1 cellular context compared by ENCODE assay signal in the genomic region with DNA sequence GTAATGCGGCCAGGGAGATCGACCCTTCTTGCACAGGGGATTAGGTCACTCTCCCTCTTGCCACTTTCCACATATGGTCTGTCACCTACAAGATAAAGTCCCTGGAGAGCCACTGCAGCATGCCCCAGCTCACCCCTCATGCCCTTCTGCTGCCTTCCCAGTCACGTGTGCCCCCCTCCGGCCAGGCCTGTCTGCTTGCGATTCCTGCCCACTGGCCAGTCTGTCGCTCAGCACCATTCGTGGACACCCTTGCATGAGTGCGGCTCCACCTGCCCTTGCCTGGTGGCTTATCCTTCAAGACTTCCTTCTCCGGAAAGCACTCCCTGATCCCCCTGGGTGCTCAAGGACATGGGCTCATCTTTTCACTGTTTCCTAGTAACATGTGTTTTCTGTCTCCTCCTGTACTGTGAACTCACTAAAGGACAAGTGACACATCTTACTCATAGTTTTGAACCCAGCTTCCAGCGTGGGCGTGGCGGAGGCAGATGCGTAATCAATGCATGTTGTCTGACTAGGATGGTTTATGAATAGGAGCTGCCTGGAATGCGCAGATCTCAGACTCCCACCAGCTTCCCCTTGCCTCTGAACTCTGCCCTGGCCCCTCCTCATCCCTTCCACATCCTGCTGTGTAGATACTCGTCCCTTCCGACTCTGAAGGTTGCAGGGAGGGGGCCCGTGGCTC.
A peak's percentile ranks its signal among the peaks of the same experiment; 100 is the strongest.
TF ChIP-seq lines count a peak whose summit lies in the region.

No MANE protein-coding gene starts in this region.

TF ChIP-seq in K562, 482 proteins besides CTCF, POLR2A, EP300 and RAD21 (continued from another document and continues in another):
- TF ChIP-seq TCF7L2 (IDR thresholded peaks at IDR 0.05; ENCODE audit: low read depth, low read length) = no peak
- TF ChIP-seq NCOR1 (IDR thresholded peaks at IDR 0.05) = peak; percentile 16; the same call in 1 of the 2 replicates
- TF ChIP-seq JUND (IDR thresholded peaks at IDR 0.05; ENCODE audit: borderline replicate concordance, low read depth, low read length) = peak; percentile 32; the same call in 1 of the 2 replicates
- no peak; the same call in 2 of the 3 replicates for TF ChIP-seq JUND (tag; IDR thresholded peaks at IDR 0.05; ENCODE audit: borderline replicate concordance, low read depth, low read length)
- TF ChIP-seq TRIM28 (IDR thresholded peaks at IDR 0.05) = 0 out of 2 replicates have a peak, but pooled peaks have one; percentile 19
- TF ChIP-seq, protein P1, sequence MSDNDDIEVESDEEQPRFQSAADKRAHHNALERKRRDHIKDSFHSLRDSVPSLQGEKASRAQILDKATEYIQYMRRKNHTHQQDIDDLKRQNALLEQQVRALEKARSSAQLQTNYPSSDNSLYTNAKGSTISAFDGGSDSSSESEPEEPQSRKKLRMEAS (CRISPR knock-in tag; IDR thresholded peaks at IDR 0.05) = peak; percentile 74
- no peak for TF ChIP-seq FOXK2 (conservative IDR thresholded peaks at IDR 0.05 in 1 of 2, IDR thresholded peaks at IDR 0.05 in 1 of 2; ENCODE audit: low read depth in 2 of 2)
- no peak for TF ChIP-seq PHB2 (IDR thresholded peaks at IDR 0.05; ENCODE audit: low read depth)
- no peak for TF ChIP-seq NFE2L1 (tag; IDR thresholded peaks at IDR 0.05; ENCODE audit: borderline replicate concordance, low read depth)
- no peak for TF ChIP-seq PRPF4 (IDR thresholded peaks at IDR 0.05; ENCODE audit: insufficient read depth, low read depth, low read length, poor library complexity, severe bottlenecking)
- TF ChIP-seq HDAC1 (IDR thresholded peaks at IDR 0.05) = peak in 1 of 2 experiments; percentile 58; a peak in 1 of 4 replicates
- no peak for TF ChIP-seq POLR2B (IDR thresholded peaks at IDR 0.05; ENCODE audit: low read depth, partially characterized antibody)
- no peak for TF ChIP-seq BDP1 (IDR thresholded peaks at IDR 0.05; ENCODE audit: insufficient read depth, insufficient read length)
- TF ChIP-seq NR2C1 (IDR thresholded peaks at IDR 0.05) = peak; percentile 30; the same call in 1 of the 2 replicates
- peak; percentile 73 for TF ChIP-seq NR2C1 (tag; IDR thresholded peaks at IDR 0.05)
- TF ChIP-seq IFI16 (CRISPR knock-in tag; IDR thresholded peaks at IDR 0.05) = no peak
- peak; percentile 27; the same call in 1 of the 2 replicates for TF ChIP-seq JUN (IDR thresholded peaks at IDR 0.05; ENCODE audit: borderline replicate concordance, low read depth, low read length)
- no peak for TF ChIP-seq JUN (CRISPR knock-in tag; IDR thresholded peaks at IDR 0.05; ENCODE audit: borderline replicate concordance)
- peak in 1 of 2 experiments; percentile 93; a peak in 2 of 4 replicates for TF ChIP-seq TEAD1 (CRISPR knock-in tag; IDR thresholded peaks at IDR 0.05)
- TF ChIP-seq ZNF76 (CRISPR knock-in tag; IDR thresholded peaks at IDR 0.05; ENCODE audit: borderline replicate concordance) = no peak
- TF ChIP-seq, protein P2, sequence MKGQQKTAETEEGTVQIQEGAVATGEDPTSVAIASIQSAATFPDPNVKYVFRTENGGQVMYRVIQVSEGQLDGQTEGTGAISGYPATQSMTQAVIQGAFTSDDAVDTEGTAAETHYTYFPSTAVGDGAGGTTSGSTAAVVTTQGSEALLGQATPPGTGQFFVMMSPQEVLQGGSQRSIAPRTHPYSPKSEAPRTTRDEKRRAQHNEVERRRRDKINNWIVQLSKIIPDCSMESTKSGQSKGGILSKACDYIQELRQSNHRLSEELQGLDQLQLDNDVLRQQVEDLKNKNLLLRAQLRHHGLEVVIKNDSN (CRISPR knock-in tag; IDR thresholded peaks at IDR 0.05) = peak; percentile 82
- TF ChIP-seq RAD51 (IDR thresholded peaks at IDR 0.05; ENCODE audit: borderline replicate concordance, low read depth) = peak; percentile 53; the same call in 1 of the 2 replicates
- TF ChIP-seq, protein P3, sequence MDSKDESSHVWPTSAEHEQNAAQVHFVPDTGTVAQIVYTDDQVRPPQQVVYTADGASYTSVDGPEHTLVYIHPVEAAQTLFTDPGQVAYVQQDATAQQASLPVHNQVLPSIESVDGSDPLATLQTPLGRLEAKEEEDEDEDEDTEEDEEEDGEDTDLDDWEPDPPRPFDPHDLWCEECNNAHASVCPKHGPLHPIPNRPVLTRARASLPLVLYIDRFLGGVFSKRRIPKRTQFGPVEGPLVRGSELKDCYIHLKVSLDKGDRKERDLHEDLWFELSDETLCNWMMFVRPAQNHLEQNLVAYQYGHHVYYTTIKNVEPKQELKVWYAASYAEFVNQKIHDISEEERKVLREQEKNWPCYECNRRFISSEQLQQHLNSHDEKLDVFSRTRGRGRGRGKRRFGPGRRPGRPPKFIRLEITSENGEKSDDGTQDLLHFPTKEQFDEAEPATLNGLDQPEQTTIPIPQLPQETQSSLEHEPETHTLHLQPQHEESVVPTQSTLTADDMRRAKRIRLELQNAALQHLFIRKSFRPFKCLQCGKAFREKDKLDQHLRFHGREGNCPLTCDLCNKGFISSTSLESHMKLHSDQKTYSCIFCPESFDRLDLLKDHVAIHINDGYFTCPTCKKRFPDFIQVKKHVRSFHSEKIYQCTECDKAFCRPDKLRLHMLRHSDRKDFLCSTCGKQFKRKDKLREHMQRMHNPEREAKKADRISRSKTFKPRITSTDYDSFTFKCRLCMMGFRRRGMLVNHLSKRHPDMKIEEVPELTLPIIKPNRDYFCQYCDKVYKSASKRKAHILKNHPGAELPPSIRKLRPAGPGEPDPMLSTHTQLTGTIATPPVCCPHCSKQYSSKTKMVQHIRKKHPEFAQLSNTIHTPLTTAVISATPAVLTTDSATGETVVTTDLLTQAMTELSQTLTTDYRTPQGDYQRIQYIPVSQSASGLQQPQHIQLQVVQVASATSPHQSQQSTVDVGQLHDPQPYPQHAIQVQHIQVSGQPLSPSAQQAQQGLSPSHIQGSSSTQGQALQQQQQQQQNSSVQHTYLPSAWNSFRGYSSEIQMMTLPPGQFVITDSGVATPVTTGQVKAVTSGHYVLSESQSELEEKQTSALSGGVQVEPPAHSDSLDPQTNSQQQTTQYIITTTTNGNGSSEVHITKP (IDR thresholded peaks at IDR 0.05; ENCODE audit: partially characterized antibody) = no peak
- TF ChIP-seq, protein P4, sequence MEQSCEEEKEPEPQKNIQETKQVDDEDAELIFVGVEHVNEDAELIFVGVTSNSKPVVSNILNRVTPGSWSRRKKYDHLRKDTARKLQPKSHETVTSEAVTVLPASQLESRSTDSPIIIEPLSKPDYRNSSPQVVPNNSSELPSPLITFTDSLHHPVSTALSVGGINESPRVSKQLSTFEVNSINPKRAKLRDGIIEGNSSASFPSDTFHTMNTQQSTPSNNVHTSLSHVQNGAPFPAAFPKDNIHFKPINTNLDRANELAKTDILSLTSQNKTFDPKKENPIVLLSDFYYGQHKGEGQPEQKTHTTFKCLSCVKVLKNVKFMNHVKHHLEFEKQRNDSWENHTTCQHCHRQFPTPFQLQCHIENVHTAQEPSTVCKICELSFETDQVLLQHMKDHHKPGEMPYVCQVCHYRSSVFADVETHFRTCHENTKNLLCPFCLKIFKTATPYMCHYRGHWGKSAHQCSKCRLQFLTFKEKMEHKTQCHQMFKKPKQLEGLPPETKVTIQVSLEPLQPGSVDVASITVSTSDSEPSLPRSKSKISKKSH (CRISPR knock-in tag; IDR thresholded peaks at IDR 0.05) = no peak
- no peak for TF ChIP-seq ZNF785 (CRISPR knock-in tag; IDR thresholded peaks at IDR 0.05)
- TF ChIP-seq NR2F6 (CRISPR knock-in tag; IDR thresholded peaks at IDR 0.05) = no peak
- no peak for TF ChIP-seq ZNF586 (CRISPR knock-in tag; conservative IDR thresholded peaks at IDR 0.05)
- no peak for TF ChIP-seq ZNF121 (CRISPR knock-in tag; conservative IDR thresholded peaks at IDR 0.05)
- no peak for TF ChIP-seq ZEB2 (IDR thresholded peaks at IDR 0.05)
- TF ChIP-seq BHLHE40 (IDR thresholded peaks at IDR 0.05; ENCODE audit: low read length) = peak; percentile 72
- TF ChIP-seq HNRNPLL (IDR thresholded peaks at IDR 0.05; ENCODE audit: low read depth, low read length, poor library complexity, severe bottlenecking) = peak; percentile 98
- TF ChIP-seq, protein P5, sequence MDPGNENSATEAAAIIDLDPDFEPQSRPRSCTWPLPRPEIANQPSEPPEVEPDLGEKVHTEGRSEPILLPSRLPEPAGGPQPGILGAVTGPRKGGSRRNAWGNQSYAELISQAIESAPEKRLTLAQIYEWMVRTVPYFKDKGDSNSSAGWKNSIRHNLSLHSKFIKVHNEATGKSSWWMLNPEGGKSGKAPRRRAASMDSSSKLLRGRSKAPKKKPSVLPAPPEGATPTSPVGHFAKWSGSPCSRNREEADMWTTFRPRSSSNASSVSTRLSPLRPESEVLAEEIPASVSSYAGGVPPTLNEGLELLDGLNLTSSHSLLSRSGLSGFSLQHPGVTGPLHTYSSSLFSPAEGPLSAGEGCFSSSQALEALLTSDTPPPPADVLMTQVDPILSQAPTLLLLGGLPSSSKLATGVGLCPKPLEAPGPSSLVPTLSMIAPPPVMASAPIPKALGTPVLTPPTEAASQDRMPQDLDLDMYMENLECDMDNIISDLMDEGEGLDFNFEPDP (CRISPR knock-in tag; IDR thresholded peaks at IDR 0.05) = no peak
- TF ChIP-seq, protein P6, sequence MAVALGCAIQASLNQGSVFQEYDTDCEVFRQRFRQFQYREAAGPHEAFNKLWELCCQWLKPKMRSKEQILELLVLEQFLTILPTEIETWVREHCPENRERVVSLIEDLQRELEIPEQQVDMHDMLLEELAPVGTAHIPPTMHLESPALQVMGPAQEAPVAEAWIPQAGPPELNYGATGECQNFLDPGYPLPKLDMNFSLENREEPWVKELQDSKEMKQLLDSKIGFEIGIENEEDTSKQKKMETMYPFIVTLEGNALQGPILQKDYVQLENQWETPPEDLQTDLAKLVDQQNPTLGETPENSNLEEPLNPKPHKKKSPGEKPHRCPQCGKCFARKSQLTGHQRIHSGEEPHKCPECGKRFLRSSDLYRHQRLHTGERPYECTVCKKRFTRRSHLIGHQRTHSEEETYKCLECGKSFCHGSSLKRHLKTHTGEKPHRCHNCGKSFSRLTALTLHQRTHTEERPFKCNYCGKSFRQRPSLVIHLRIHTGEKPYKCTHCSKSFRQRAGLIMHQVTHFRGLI (CRISPR knock-in tag; IDR thresholded peaks at IDR 0.05) = no peak
- TF ChIP-seq SMARCA5 (IDR thresholded peaks at IDR 0.05) = peak; percentile 32; the same call in 1 of the 2 replicates
- TF ChIP-seq TCF3 (CRISPR knock-in tag; IDR thresholded peaks at IDR 0.05) = peak; percentile 29; the same call in 1 of the 2 replicates
- no peak for TF ChIP-seq ELF1 (tag; IDR thresholded peaks at IDR 0.05)
- no peak for TF ChIP-seq CREB1 (IDR thresholded peaks at IDR 0.05)
- peak; percentile 33; the same call in 1 of the 2 replicates for TF ChIP-seq CREB1 (CRISPR knock-in tag; IDR thresholded peaks at IDR 0.05)
- no peak for TF ChIP-seq TFAM (CRISPR knock-in tag; conservative IDR thresholded peaks at IDR 0.05)
- TF ChIP-seq FOXK1 (CRISPR knock-in tag; IDR thresholded peaks at IDR 0.05; ENCODE audit: borderline replicate concordance) = no peak
- TF ChIP-seq, protein P7, sequence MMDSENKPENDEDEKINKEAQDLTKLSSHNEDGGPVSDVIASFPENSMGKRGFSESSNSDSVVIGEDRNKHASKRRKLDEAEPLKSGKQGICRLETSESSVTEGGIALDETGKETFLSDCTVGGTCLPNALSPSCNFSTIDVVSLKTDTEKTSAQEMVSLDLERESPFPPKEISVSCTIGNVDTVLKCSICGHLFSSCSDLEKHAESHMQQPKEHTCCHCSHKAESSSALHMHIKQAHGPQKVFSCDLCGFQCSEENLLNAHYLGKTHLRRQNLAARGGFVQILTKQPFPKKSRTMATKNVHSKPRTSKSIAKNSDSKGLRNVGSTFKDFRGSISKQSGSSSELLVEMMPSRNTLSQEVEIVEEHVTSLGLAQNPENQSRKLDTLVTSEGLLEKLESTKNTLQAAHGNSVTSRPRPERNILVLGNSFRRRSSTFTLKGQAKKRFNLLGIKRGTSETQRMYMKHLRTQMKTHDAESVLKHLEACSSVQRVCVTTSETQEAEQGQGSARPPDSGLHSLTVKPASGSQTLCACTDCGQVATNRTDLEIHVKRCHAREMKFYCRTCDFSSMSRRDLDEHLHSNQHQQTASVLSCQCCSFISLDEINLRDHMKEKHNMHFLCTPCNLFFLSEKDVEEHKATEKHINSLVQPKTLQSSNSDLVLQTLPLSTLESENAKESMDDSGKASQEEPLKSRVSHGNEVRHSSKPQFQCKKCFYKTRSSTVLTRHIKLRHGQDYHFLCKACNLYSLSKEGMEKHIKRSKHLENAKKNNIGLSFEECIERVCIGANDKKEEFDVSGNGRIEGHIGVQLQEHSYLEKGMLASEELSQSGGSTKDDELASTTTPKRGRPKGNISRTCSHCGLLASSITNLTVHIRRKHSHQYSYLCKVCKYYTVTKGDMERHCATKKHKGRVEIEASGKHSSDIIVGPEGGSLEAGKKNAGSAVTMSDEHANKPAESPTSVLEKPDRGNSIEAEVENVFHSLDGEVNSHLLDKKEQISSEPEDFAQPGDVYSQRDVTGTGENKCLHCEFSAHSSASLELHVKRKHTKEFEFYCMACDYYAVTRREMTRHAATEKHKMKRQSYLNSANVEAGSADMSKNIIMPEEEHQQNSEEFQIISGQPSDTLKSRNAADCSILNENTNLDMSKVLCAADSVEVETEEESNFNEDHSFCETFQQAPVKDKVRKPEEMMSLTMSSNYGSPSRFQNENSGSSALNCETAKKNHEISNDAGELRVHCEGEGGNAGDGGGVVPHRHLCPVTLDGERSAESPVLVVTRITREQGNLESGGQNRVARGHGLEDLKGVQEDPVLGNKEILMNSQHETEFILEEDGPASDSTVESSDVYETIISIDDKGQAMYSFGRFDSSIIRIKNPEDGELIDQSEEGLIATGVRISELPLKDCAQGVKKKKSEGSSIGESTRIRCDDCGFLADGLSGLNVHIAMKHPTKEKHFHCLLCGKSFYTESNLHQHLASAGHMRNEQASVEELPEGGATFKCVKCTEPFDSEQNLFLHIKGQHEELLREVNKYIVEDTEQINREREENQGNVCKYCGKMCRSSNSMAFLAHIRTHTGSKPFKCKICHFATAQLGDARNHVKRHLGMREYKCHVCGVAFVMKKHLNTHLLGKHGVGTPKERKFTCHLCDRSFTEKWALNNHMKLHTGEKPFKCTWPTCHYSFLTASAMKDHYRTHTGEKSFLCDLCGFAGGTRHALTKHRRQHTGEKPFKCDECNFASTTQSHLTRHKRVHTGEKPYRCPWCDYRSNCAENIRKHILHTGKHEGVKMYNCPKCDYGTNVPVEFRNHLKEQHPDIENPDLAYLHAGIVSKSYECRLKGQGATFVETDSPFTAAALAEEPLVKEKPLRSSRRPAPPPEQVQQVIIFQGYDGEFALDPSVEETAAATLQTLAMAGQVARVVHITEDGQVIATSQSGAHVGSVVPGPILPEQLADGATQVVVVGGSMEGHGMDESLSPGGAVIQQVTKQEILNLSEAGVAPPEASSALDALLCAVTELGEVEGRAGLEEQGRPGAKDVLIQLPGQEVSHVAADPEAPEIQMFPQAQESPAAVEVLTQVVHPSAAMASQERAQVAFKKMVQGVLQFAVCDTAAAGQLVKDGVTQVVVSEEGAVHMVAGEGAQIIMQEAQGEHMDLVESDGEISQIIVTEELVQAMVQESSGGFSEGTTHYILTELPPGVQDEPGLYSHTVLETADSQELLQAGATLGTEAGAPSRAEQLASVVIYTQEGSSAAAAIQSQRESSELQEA (IDR thresholded peaks at IDR 0.05; ENCODE audit: low read depth) = no peak
- no peak for TF ChIP-seq ERF (CRISPR knock-in tag; IDR thresholded peaks at IDR 0.05)
- 0 out of 2 replicates have a peak, but pooled peaks have one; percentile 21 for TF ChIP-seq ATF7 (IDR thresholded peaks at IDR 0.05)
- 0 out of 2 replicates have a peak, but pooled peaks have one; percentile 59 for TF ChIP-seq MTA3 (IDR thresholded peaks at IDR 0.05; ENCODE audit: borderline replicate concordance)
- TF ChIP-seq MYBL2 (IDR thresholded peaks at IDR 0.05; ENCODE audit: low read depth) = no peak
- no peak for TF ChIP-seq MYBL2 (CRISPR knock-in tag; IDR thresholded peaks at IDR 0.05; ENCODE audit: borderline replicate concordance)
